1 cellular context compared by ENCODE assay signal in the genomic region with DNA sequence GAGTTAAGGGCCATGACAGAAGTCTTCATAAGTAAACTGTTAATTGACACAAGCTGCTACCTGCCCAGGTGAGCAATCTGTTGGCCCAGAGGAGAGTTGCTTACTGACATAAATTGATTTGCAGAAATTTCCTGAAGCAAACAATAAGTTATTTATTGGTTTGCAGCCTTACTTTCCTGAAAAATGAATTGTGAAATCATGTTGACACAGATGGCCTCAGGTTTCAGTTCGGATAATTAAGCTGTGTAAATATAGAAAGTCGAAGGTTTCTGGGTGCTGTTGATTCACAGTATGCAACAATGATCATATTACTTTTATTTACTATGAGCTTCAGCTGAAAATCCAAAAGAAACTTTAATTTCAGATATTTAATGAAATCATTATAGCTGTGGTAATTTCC.
TF ChIP-seq lines count a peak whose summit lies in the region.

No MANE protein-coding gene starts in this region.

TF ChIP-seq in HepG2, 621 proteins besides CTCF, POLR2A, EP300 and RAD21 (continued from another document):
- TF ChIP-seq, protein P1, sequence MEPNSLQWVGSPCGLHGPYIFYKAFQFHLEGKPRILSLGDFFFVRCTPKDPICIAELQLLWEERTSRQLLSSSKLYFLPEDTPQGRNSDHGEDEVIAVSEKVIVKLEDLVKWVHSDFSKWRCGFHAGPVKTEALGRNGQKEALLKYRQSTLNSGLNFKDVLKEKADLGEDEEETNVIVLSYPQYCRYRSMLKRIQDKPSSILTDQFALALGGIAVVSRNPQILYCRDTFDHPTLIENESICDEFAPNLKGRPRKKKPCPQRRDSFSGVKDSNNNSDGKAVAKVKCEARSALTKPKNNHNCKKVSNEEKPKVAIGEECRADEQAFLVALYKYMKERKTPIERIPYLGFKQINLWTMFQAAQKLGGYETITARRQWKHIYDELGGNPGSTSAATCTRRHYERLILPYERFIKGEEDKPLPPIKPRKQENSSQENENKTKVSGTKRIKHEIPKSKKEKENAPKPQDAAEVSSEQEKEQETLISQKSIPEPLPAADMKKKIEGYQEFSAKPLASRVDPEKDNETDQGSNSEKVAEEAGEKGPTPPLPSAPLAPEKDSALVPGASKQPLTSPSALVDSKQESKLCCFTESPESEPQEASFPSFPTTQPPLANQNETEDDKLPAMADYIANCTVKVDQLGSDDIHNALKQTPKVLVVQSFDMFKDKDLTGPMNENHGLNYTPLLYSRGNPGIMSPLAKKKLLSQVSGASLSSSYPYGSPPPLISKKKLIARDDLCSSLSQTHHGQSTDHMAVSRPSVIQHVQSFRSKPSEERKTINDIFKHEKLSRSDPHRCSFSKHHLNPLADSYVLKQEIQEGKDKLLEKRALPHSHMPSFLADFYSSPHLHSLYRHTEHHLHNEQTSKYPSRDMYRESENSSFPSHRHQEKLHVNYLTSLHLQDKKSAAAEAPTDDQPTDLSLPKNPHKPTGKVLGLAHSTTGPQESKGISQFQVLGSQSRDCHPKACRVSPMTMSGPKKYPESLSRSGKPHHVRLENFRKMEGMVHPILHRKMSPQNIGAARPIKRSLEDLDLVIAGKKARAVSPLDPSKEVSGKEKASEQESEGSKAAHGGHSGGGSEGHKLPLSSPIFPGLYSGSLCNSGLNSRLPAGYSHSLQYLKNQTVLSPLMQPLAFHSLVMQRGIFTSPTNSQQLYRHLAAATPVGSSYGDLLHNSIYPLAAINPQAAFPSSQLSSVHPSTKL (CRISPR knock-in tag; IDR thresholded peaks at IDR 0.05), result peak; percentile 43
- TF ChIP-seq FOXA1 (IDR thresholded peaks at IDR 0.05) (peak; percentile 84), FOXA1 (CRISPR knock-in tag; IDR thresholded peaks at IDR 0.05) (peak; percentile 79), FOXA3 (CRISPR knock-in tag; IDR thresholded peaks at IDR 0.05) (peak; percentile 78), BCL6 (CRISPR knock-in tag; IDR thresholded peaks at IDR 0.05) (peak; percentile 52)
TF ChIP-seq in HepG2: peak in this region for 13; not testable (repeated sequence) for 608.
